Comparison of ENCODE assay signal across 1 cellular context in genomic region chr14:32343926-32344430, GRCh38.
TF ChIP-seq lines count a peak whose summit lies in the region.

No MANE protein-coding gene starts in this region.

TF ChIP-seq in HepG2, 621 proteins besides CTCF, POLR2A, EP300 and RAD21:
- TF ChIP-seq ZNF768 (CRISPR knock-in tag; IDR thresholded peaks at IDR 0.05) (no peak), MIER2 (CRISPR knock-in tag; IDR thresholded peaks at IDR 0.05) (peak; percentile 45; the same call in 1 of the 2 replicates), ZNF331 (CRISPR knock-in tag; IDR thresholded peaks at IDR 0.05) (no peak), FOXA3 (CRISPR knock-in tag; IDR thresholded peaks at IDR 0.05) (no peak), KLF12 (CRISPR knock-in tag; IDR thresholded peaks at IDR 0.05; ENCODE audit: borderline replicate concordance) (peak; percentile 29; the same call in 1 of the 2 replicates)
